ENCODE assay signal across 15 cellular contexts in genomic region chr17:47686276-47686635, GRCh38. TPM values are rescaled to one million over a fixed set of nuclear protein-coding genes. Genes with fewer than 3 reads are reported as not detected.
DNase-seq lines count a peak whose midpoint lies in the region; ATAC-seq and TF ChIP-seq lines count a peak whose summit lies in the region.
"Had no signal": no experiment of that assay in that cellular context is flagged by ENCODE, and none has a peak within 500 bp of the region (broad histone marks: within the 10 kb centered on the region; RNA-seq: fewer than 3 reads in every experiment).

No MANE protein-coding gene starts in this region.

- no peaks in the 10 kb centered on the region for H3K9me2 ChIP-seq in SK-N-SH

- peak overlapping the region; percentile 69 for H3K27ac Mint-ChIP-seq in stimulated activated naive B cell treated with anti-CD40 and anti-IgM and Interleukin-4, amounts not matched to agents 10 μg/mL and 1 μg/mL and 100 μg/mL, for 72 hours
- peak overlapping the region in 3 of 9 donors; percentile 8 to 55 (median 51) for H3K27ac Mint-ChIP-seq in naive thymus-derived CD4-positive, alpha-beta T cell

- H3K4me3 ChIP-seq in mammary epithelial cell (replicated peaks in 1 of 3; ENCODE audit: insufficient read depth in 1 of 3, low read depth in 2 of 3, low read length in 3 of 3) (no peak overlapping the region), breast epithelium (no peak overlapping the region), SK-N-SH (ENCODE audit: low read depth in 2 of 2, low read length in 1 of 2) (no peak overlapping the region)
- no peak overlapping the region for H3K4me3 ChIP-seq in naive thymus-derived CD4-positive, alpha-beta T cell (ENCODE audit: low read length)
- H3K4me3 ChIP-seq: BLaER1, skin epidermis had no signal

- DNase-seq in mammary epithelial cell (peak; percentile 49), breast epithelium (ENCODE audit: low spot score in 2 of 2) (no peak), SK-N-SH (no peak), foreskin keratinocyte (peak; percentile 29 to 68), NCI-H748 (lab: John Stamatoyannopoulos, UW; ENCODE audit: unreplicated experiment) (no peak)
- DNase-seq in stimulated activated naive B cell treated with anti-CD40 and anti-IgM and Interleukin-4, amounts not matched to agents 10 μg/mL and 1 μg/mL and 100 μg/mL, for 72 hours = no peak
- DNase-seq in naive thymus-derived CD4-positive, alpha-beta T cell = no peak
- DNase-seq: activated CD8-positive, alpha-beta memory T cell treated with anti-CD3 and anti-CD28 coated beads for 24 hours; amygdala; effector CD4-positive, alpha-beta T cell; NCI-H2171 treated with DMSO at 0.1 percent for 48 hours; T-helper 9 cell had no signal

- dilution Hi-C loops in mammary epithelial cell (cut with HindIII; ENCODE audit: low sequenced_read_pairs) = no loop called here

- intact Hi-C loops in mammary epithelial cell (cut with micrococcal nuclease) = no loop called here
- intact Hi-C loops in breast epithelium (cut with DNase I; ENCODE audit: low total_unique reads) = no loop called here
- intact Hi-C loops in naive thymus-derived CD4-positive, alpha-beta T cell (cut with micrococcal nuclease) = no loop called here

- WGBS in mammary epithelial cell (ENCODE audit: low coverage, missing lambda C conversion rate) = 100% methylated on average over 1 of the region's 1 CpG
- WGBS in SK-N-SH (ENCODE audit: low lambda C conversion rate) = 75% methylated on average over 1 of the region's 1 CpG

- H3K27ac ChIP-seq in mammary epithelial cell (ENCODE audit: insufficient read depth, low read depth, low read length) (no peak overlapping the region), breast epithelium (peak overlapping the region in 1 of 2 donors; percentile 35), SK-N-SH (ENCODE audit: low read depth in 2 of 2, low read length in 1 of 2) (peak overlapping the region in 1 of 2 experiments; percentile 52; a peak in 2 of 4 replicates), foreskin keratinocyte (no peak overlapping the region)
- no peak overlapping the region for H3K27ac ChIP-seq in naive thymus-derived CD4-positive, alpha-beta T cell (ENCODE audit: low read depth, low read length)
- H3K27ac ChIP-seq: BLaER1, skin epidermis had no signal

- H3K4me2 ChIP-seq in mammary epithelial cell (ENCODE audit: insufficient read depth, low read depth, low read length) (no peak overlapping the region), SK-N-SH (no peak overlapping the region; the same call in 1 of the 2 replicates)
- H3K4me2 ChIP-seq: BLaER1 had no signal

- peaks cover 29 to 33% of the 10 kb centered on the region in 2 donors for H3K36me3 Mint-ChIP-seq in stimulated activated naive B cell treated with anti-CD40 and anti-IgM and Interleukin-4, amounts not matched to agents 10 μg/mL and 1 μg/mL and 100 μg/mL, for 72 hours
- peaks cover 4 to 30% (median 10%) of the 10 kb centered on the region in 5 donors for H3K36me3 Mint-ChIP-seq in naive thymus-derived CD4-positive, alpha-beta T cell

- H3K9ac ChIP-seq in mammary epithelial cell (ENCODE audit: insufficient read depth, low read length) (no peak overlapping the region), SK-N-SH (peak overlapping the region; percentile 24)
- H3K9ac ChIP-seq: BLaER1 had no signal

- TF ChIP-seq CTCF in mammary epithelial cell (conservative IDR thresholded peaks at IDR 0.05 in 1 of 2, IDR thresholded peaks at IDR 0.05 in 1 of 2; ENCODE audit: extremely low read depth in 1 of 2, insufficient read depth in 1 of 2, low read depth in 1 of 2, low read length in 2 of 2) = no peak
- no peak for TF ChIP-seq CTCF in breast epithelium (IDR thresholded peaks at IDR 0.05)
- TF ChIP-seq CTCF in SK-N-SH (IDR thresholded peaks at IDR 0.05) = no peak
- no peak for TF ChIP-seq CTCF in foreskin keratinocyte (conservative IDR thresholded peaks at IDR 0.05)

- H3K9me3 ChIP-seq in mammary epithelial cell (replicated peaks; ENCODE audit: insufficient read depth, low read length) = no peaks in the 10 kb centered on the region
- no peaks in the 10 kb centered on the region for H3K9me3 ChIP-seq in breast epithelium
- H3K9me3 ChIP-seq in SK-N-SH = no peaks in the 10 kb centered on the region
- H3K9me3 ChIP-seq in naive thymus-derived CD4-positive, alpha-beta T cell (ENCODE audit: control insufficient read depth in 2 of 3, low read length in 3 of 3) = no peaks in the 10 kb centered on the region
- H3K9me3 ChIP-seq: BLaER1 had no signal

- ATAC-seq in foreskin keratinocyte = peak; percentile 16
- no peak for ATAC-seq in stimulated activated naive B cell treated with anti-CD40 and anti-IgM and Interleukin-4, amounts not matched to agents 10 μg/mL and 1 μg/mL and 100 μg/mL, for 72 hours (replicated peaks)
- ATAC-seq in naive thymus-derived CD4-positive, alpha-beta T cell = no peak
- no peak for ATAC-seq in GM18505 (IDR thresholded peaks at IDR 0.05; ENCODE audit: unreplicated experiment)

- H3K4me3 Mint-ChIP-seq in stimulated activated naive B cell treated with anti-CD40 and anti-IgM and Interleukin-4, amounts not matched to agents 10 μg/mL and 1 μg/mL and 100 μg/mL, for 72 hours = no peak overlapping the region
- no peak overlapping the region for H3K4me3 Mint-ChIP-seq in naive thymus-derived CD4-positive, alpha-beta T cell

- TF ChIP-seq EP300 in SK-N-SH (IDR thresholded peaks at IDR 0.05; ENCODE audit: borderline replicate concordance in 1 of 2, low read depth in 1 of 2, low read length in 1 of 2) = no peak

- no peak for TF ChIP-seq RAD21 in SK-N-SH (IDR thresholded peaks at IDR 0.05; ENCODE audit: low read length)

- POLR2A ChIA-PET in SK-N-SH (lab: Yijun Ruan, JAX) = interaction anchor here (0.6 to 1.7 kb wide), 3 partner anchors 22 to 37 kb away, joined by 3 to 4 read pairs (median 3); partner anchors contain the start of gene KPNB1
- POLR2A ChIA-PET in naive thymus-derived CD4-positive, alpha-beta T cell (lab: Charles Lee) = no interaction called here

- peaks cover 61% of the 10 kb centered on the region for H3F3A ChIP-seq in SK-N-SH (replicated peaks; ENCODE audit: insufficient read depth)

- peaks cover 4 to 9% of the 10 kb centered on the region in 2 donors for H3K4me1 Mint-ChIP-seq in stimulated activated naive B cell treated with anti-CD40 and anti-IgM and Interleukin-4, amounts not matched to agents 10 μg/mL and 1 μg/mL and 100 μg/mL, for 72 hours
- H3K4me1 Mint-ChIP-seq in naive thymus-derived CD4-positive, alpha-beta T cell = peaks cover 0 to 14% (median 0%) of the 10 kb centered on the region in 7 donors

- H3K4me1 ChIP-seq in mammary epithelial cell (ENCODE audit: insufficient read depth, low read length) (no peaks in the 10 kb centered on the region), breast epithelium (no peaks in the 10 kb centered on the region), SK-N-SH (ENCODE audit: control insufficient read depth in 1 of 2, insufficient read depth in 2 of 2, low read depth in 1 of 2, low read length in 1 of 2) (peaks cover 0 to 20% of the 10 kb centered on the region in 2 experiments; a peak in 2 of 4 replicates), foreskin keratinocyte (no peaks in the 10 kb centered on the region)
- no peaks in the 10 kb centered on the region for H3K4me1 ChIP-seq in naive thymus-derived CD4-positive, alpha-beta T cell (ENCODE audit: control insufficient read depth in 2 of 2, insufficient read depth in 2 of 2, low read length in 2 of 2)

- TF ChIP-seq POLR2A in breast epithelium (IDR thresholded peaks at IDR 0.05) (no peak), GM18505 (IDR thresholded peaks at IDR 0.05; ENCODE audit: borderline replicate concordance, extremely low read depth, insufficient read depth, insufficient read length) (no peak)

- H4K20me1 ChIP-seq in mammary epithelial cell (ENCODE audit: insufficient read depth, low read length) (no peaks in the 10 kb centered on the region), SK-N-SH (ENCODE audit: insufficient read depth) (peaks cover 23% of the 10 kb centered on the region; the same call in 1 of the 2 replicates)

- no peaks in the 10 kb centered on the region for H3K9me3 Mint-ChIP-seq in stimulated activated naive B cell treated with anti-CD40 and anti-IgM and Interleukin-4, amounts not matched to agents 10 μg/mL and 1 μg/mL and 100 μg/mL, for 72 hours
- peaks cover 0 to 1% (median 0%) of the 10 kb centered on the region in 11 donors for H3K9me3 Mint-ChIP-seq in naive thymus-derived CD4-positive, alpha-beta T cell

- no peaks in the 10 kb centered on the region for H3K27me3 Mint-ChIP-seq in stimulated activated naive B cell treated with anti-CD40 and anti-IgM and Interleukin-4, amounts not matched to agents 10 μg/mL and 1 μg/mL and 100 μg/mL, for 72 hours
- no peaks in the 10 kb centered on the region for H3K27me3 Mint-ChIP-seq in naive thymus-derived CD4-positive, alpha-beta T cell

- H2AFZ ChIP-seq in mammary epithelial cell (ENCODE audit: low read depth, low read length) (no peak overlapping the region), SK-N-SH (ENCODE audit: low read depth) (no peak overlapping the region)

- H3K36me3 ChIP-seq in mammary epithelial cell (ENCODE audit: insufficient read depth, low read length) (peaks cover 23% of the 10 kb centered on the region), breast epithelium (no peaks in the 10 kb centered on the region), SK-N-SH (replicated peaks in 1 of 2; ENCODE audit: control insufficient read depth in 1 of 2, insufficient read depth in 2 of 2, low read length in 1 of 2) (peaks cover 50 to 54% of the 10 kb centered on the region in 2 experiments)
- peaks cover 7 to 36% (median 11%) of the 10 kb centered on the region in 3 experiments for H3K36me3 ChIP-seq in naive thymus-derived CD4-positive, alpha-beta T cell (ENCODE audit: control insufficient read depth in 2 of 3, insufficient read depth in 3 of 3, low read length in 3 of 3)

- no peaks in the 10 kb centered on the region for H3K27me3 ChIP-seq in mammary epithelial cell (ENCODE audit: insufficient read depth, low read length)
- H3K27me3 ChIP-seq in breast epithelium = no peaks in the 10 kb centered on the region
- H3K27me3 ChIP-seq in SK-N-SH (ENCODE audit: insufficient read depth) = no peaks in the 10 kb centered on the region
- H3K27me3 ChIP-seq in foreskin keratinocyte = no peaks in the 10 kb centered on the region
- H3K27me3 ChIP-seq in naive thymus-derived CD4-positive, alpha-beta T cell (ENCODE audit: control insufficient read depth in 2 of 2, insufficient read depth in 2 of 2, low read length in 2 of 2) = no peaks in the 10 kb centered on the region
- H3K27me3 ChIP-seq: BLaER1 had no signal

- no TSS peak for BruUV-seq in mammary epithelial cell (replicated peaks; lab: Mats Ljungman, UMichigan)

- in situ Hi-C loops in mammary epithelial cell (cut with MboI; ENCODE audit: low sequenced_read_pairs in 2 of 2) = loop anchor here in 1 of 2 donors (25.0 kb wide), 1 partner anchor 99 kb away; no protein-coding TSS in a partner anchor

- CTCF ChIA-PET in mammary epithelial cell (lab: Charles Lee; ENCODE audit: low non-redundant PET) = no interaction called here
- CTCF ChIA-PET in SK-N-SH (lab: Yijun Ruan, JAX) = interaction anchor here (0.7 to 1.1 kb wide), 4 partner anchors 13 to 104 kb away, joined by 3 to 6 read pairs (median 3); no protein-coding TSS in a partner anchor
- CTCF ChIA-PET in naive thymus-derived CD4-positive, alpha-beta T cell (lab: Charles Lee) = no interaction called here

- H3K79me2 ChIP-seq in mammary epithelial cell (ENCODE audit: insufficient read depth, low read length) (peaks cover 4% of the 10 kb centered on the region), SK-N-SH (ENCODE audit: insufficient read depth) (0 out of 2 replicates have a peak, but pooled peaks cover 8% of the 10 kb centered on the region)

RNA-seq across cellular contexts. Expression of gene TBKBP1, which starts 7.7 kb away (rescaled TPM):
- total RNA-seq in mammary epithelial cell = 1 to 10 TPM; 2.2 to 5.6 TPM
- 2.4 TPM for polyA plus RNA-seq in mammary epithelial cell
- 2.1 TPM for polyA minus RNA-seq in mammary epithelial cell
- 10 to 100 TPM in 1 of 3 donors, 1 to 10 TPM in 2; 4.5 to 11.5 (median 8.3) TPM for total RNA-seq in breast epithelium
- polyA plus RNA-seq in SK-N-SH (2012; rRNA removed) = 11.5 and 14.4 TPM in 2 replicates
- 7.3 and 10.0 TPM in 2 replicates for polyA plus RNA-seq in SK-N-SH (2012; cell fraction: cytosol; rRNA removed)
- 83.8 and 86.9 TPM in 2 replicates for polyA plus RNA-seq in SK-N-SH (2012; cell fraction: nucleus; rRNA removed)
- 7.3 and 8.7 TPM in 2 replicates for total RNA-seq in foreskin keratinocyte
- polyA plus RNA-seq in foreskin keratinocyte = 6.2 and 6.9 TPM in 2 replicates
- 10 to 100 TPM in 1 of 5 experiments, 1 to 10 TPM in 4; 1.9 to 13.3 (median 2.9) TPM for total RNA-seq in naive thymus-derived CD4-positive, alpha-beta T cell
- polyA plus RNA-seq in naive thymus-derived CD4-positive, alpha-beta T cell = under 1 TPM in 1 of 2 donors, not detected in 1; 0.08 TPM

RNA-seq across cellular contexts. Expression of gene KPNB1, which starts 36.5 kb away (rescaled TPM):
- total RNA-seq in mammary epithelial cell (100 to 1,000 TPM; 333 to 454 TPM), breast epithelium (100 to 1,000 TPM; 148 to 238 (median 189) TPM), foreskin keratinocyte (313 and 344 TPM in 2 replicates)
- polyA plus RNA-seq in mammary epithelial cell (187 TPM), SK-N-SH (2012; rRNA removed) (89.5 and 142 TPM in 2 replicates), foreskin keratinocyte (75.6 and 107 TPM in 2 replicates)
- 664 TPM for polyA minus RNA-seq in mammary epithelial cell
- polyA plus RNA-seq in SK-N-SH (2012; cell fraction: cytosol; rRNA removed) = 99.2 and 142 TPM in 2 replicates
- polyA plus RNA-seq in SK-N-SH (2012; cell fraction: nucleus; rRNA removed) = 142 and 235 TPM in 2 replicates
- 100 to 1,000 TPM; 185 to 465 (median 255) TPM for total RNA-seq in naive thymus-derived CD4-positive, alpha-beta T cell
- polyA plus RNA-seq in naive thymus-derived CD4-positive, alpha-beta T cell = 10 to 100 TPM; 21.1 to 30.0 TPM

RNA-seq across cellular contexts. Expression of gene TBX21, which starts 46.8 kb away (rescaled TPM):
- total RNA-seq in mammary epithelial cell (not detected), breast epithelium (1 to 10 TPM in 2 of 3 donors, under 1 TPM in 1; 0.33 to 1.8 (median 1.0) TPM), foreskin keratinocyte (not detected in 2 replicates)
- polyA plus RNA-seq in mammary epithelial cell (not detected), SK-N-SH (2012; rRNA removed) (not detected in 2 replicates), foreskin keratinocyte (not detected in 2 replicates)
- polyA minus RNA-seq in mammary epithelial cell = not detected
- polyA plus RNA-seq in SK-N-SH (2012; cell fraction: cytosol; rRNA removed) = not detected in 2 replicates
- not detected in 2 replicates for polyA plus RNA-seq in SK-N-SH (2012; cell fraction: nucleus; rRNA removed)
- 10 to 100 TPM in 2 of 5 experiments, 1 to 10 TPM in 3; 1.3 to 38.6 (median 4.5) TPM for total RNA-seq in naive thymus-derived CD4-positive, alpha-beta T cell
- polyA plus RNA-seq in naive thymus-derived CD4-positive, alpha-beta T cell = under 1 TPM; 0.13 to 0.43 TPM

Comparison
In these comparisons a context has a peak if more than half of its experiments do, and no peak if none do; other contexts are left out.
1. DNase-seq: peak in mammary epithelial cell (single experiment) and foreskin keratinocyte (2 of 2); none in breast epithelium (0 of 2), SK-N-SH (single experiment), stimulated activated naive B cell treated with anti-CD40 and anti-IgM and Interleukin-4, amounts not matched to agents 10 μg/mL and 1 μg/mL and 100 μg/mL, for 72 hours (single experiment), naive thymus-derived CD4-positive, alpha-beta T cell (0 of 9) and NCI-H748 (single experiment).